ENCODE assay signal across 21 cellular contexts in the genomic region with DNA sequence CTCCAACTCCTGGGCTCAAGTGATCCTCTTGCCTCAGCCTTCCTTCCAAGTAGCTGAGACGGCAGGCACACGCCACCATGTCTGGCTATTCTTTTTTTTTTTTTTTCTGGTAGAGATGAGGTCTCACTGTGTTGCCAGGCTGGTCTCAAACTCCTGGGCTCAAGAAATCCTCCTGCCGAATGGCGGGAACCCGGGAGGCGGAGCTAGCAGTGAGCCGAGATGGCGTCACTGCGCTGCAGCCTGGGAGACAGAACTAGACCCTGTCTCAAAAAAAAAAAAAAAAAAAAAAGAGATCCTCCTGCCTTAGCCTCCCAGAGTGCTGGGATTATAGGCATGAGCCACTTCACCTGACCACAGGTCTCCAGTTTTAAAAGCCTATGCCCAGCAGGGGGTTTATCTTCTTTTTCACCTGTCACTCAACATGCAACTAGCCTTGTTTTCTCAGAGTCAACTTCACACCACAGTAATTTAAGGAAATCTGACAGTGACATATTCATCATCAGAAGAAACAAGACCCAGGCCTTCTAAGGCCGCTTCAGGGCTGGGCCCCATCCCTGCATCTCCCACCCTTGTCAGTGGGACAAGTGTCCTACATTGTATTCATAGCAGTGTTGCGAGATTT.
"Had no signal": no experiment of that assay in that cellular context is flagged by ENCODE, and none has a peak within 500 bp of the region (broad histone marks: within the 10 kb centered on the region; RNA-seq: fewer than 3 reads in every experiment).

No MANE protein-coding gene starts in this region.

- H3K9me3 Mint-ChIP-seq: dendritic cell treated with granulocyte-macrophage colony-stimulating factor and Interleukin-4, amounts not matched to agents 40 ng/mL and 50 ng/mL, for 4 days; effector memory CD8-positive, alpha-beta T cell had no signal

- H3K27me3 ChIP-seq: esophagus squamous epithelium, right lobe of liver, tibial artery, upper lobe of left lung, uterus had no signal

- ATAC-seq: effector memory CD8-positive, alpha-beta T cell; foreskin keratinocyte; naive thymus-derived CD4-positive, alpha-beta T cell; psoas muscle; right lobe of liver; stimulated activated effector memory CD8-positive, alpha-beta T cell treated with anti-CD3 and anti-CD28 coated beads, Interleukin-12 subunit alpha, Interleukin-12 subunit beta, amount 100 ng/mL, for 72 hours had no signal

- H3K36me3 Mint-ChIP-seq: stimulated activated effector memory CD8-positive, alpha-beta T cell treated with anti-CD3 and anti-CD28 coated beads, Interleukin-12 subunit alpha, Interleukin-12 subunit beta, amount 100 ng/mL, for 72 hours had no signal

- H3K4me3 ChIP-seq: esophagus squamous epithelium, psoas muscle, right lobe of liver, tibial artery, upper lobe of left lung, uterus had no signal

- H3K4me3 Mint-ChIP-seq: dendritic cell treated with granulocyte-macrophage colony-stimulating factor and Interleukin-4, amounts not matched to agents 40 ng/mL and 50 ng/mL, for 4 days; effector memory CD8-positive, alpha-beta T cell; nephron progenitor cell; stimulated activated effector memory CD8-positive, alpha-beta T cell treated with anti-CD3 and anti-CD28 coated beads, Interleukin-12 subunit alpha, Interleukin-12 subunit beta, amount 100 ng/mL, for 72 hours; stimulated activated naive CD8-positive, alpha-beta T cell treated with anti-CD3 and anti-CD28 coated beads, Interleukin-15, Interleukin-2, amounts not matched to agents 100 ng/mL and 50 ng/mL, for 24 hours had no signal

- DNase-seq: effector memory CD8-positive, alpha-beta T cell; esophagus squamous epithelium; foreskin keratinocyte; head of caudate nucleus; hippocampal formation; kidney glomerular epithelial cell; mammary epithelial cell; nephron progenitor cell; psoas muscle; retina; right lobe of liver; stimulated activated CD4-positive, alpha-beta T cell treated with anti-CD3 and anti-CD28 coated beads, Interleukin-4, amount 100 ng/mL, for 1 hour; stimulated activated CD8-positive, alpha-beta memory T cell treated with anti-CD3 and anti-CD28 coated beads, Interleukin-4, amount 100 ng/mL, for 48 hours; tibial artery; upper lobe of left lung; uterus had no signal

- H3K27ac ChIP-seq: epithelial cell of prostate, esophagus squamous epithelium, foreskin keratinocyte, psoas muscle, right lobe of liver, tibial artery, upper lobe of left lung, uterus had no signal

- H3K27me3 Mint-ChIP-seq: dendritic cell treated with granulocyte-macrophage colony-stimulating factor and Interleukin-4, amounts not matched to agents 40 ng/mL and 50 ng/mL, for 4 days; effector memory CD8-positive, alpha-beta T cell; stimulated activated naive CD8-positive, alpha-beta T cell treated with anti-CD3 and anti-CD28 coated beads, Interleukin-15, Interleukin-2, amounts not matched to agents 100 ng/mL and 50 ng/mL, for 24 hours had no signal

- H3K36me3 ChIP-seq: esophagus squamous epithelium, right lobe of liver, tibial artery, upper lobe of left lung, uterus had no signal

- H3K27ac Mint-ChIP-seq: dendritic cell treated with granulocyte-macrophage colony-stimulating factor and Interleukin-4, amounts not matched to agents 40 ng/mL and 50 ng/mL, for 4 days; effector memory CD8-positive, alpha-beta T cell; nephron progenitor cell; stimulated activated effector memory CD8-positive, alpha-beta T cell treated with anti-CD3 and anti-CD28 coated beads, Interleukin-12 subunit alpha, Interleukin-12 subunit beta, amount 100 ng/mL, for 72 hours; stimulated activated naive CD8-positive, alpha-beta T cell treated with anti-CD3 and anti-CD28 coated beads, Interleukin-15, Interleukin-2, amounts not matched to agents 100 ng/mL and 50 ng/mL, for 24 hours had no signal

- H3K4me1 ChIP-seq: esophagus squamous epithelium, foreskin keratinocyte, psoas muscle, right lobe of liver, tibial artery, upper lobe of left lung, uterus had no signal

- H3K9me3 ChIP-seq: right lobe of liver, uterus had no signal
